ENCODE assay signal across 9 cellular contexts in genomic region chr11:115924744-115925567, GRCh38.
A peak's percentile ranks its signal among the peaks of the same experiment; 100 is the strongest.
DNase-seq lines count a peak whose midpoint lies in the region; ATAC-seq lines count a peak whose summit lies in the region.
"Had no signal": no experiment of that assay in that cellular context is flagged by ENCODE, and none has a peak within 500 bp of the region (broad histone marks: within the 10 kb centered on the region; RNA-seq: fewer than 3 reads in every experiment).

No MANE protein-coding gene starts in this region.

- in situ Hi-C loops in ACHN (cut with HindIII; ENCODE audit: low pct_ligation_motif_present, low pct_unique_long_range_greater_than_20kb, low sequenced_read_pairs), result no loop called here

- DNase-seq in ACHN (peak; percentile 29), T1000 (lab: John Stamatoyannopoulos, UW) (peak; percentile 46), SW480 (ENCODE audit: low spot score) (no peak), SHP77 treated with DMSO at 0.1 percent for 48 hours (lab: John Stamatoyannopoulos, UW) (no peak), NCI-H2107 treated with DMSO at 0.1 percent for 48 hours (lab: John Stamatoyannopoulos, UW; ENCODE audit: unreplicated experiment) (no peak), NOMO-1 treated with dmso at 0.1 percent for 144 hours (lab: John Stamatoyannopoulos, UW; ENCODE audit: unreplicated experiment) (no peak)
- DNase-seq: DMS79 had no signal

- ATAC-seq in GM18873 (IDR thresholded peaks at IDR 0.05; ENCODE audit: low FRiP score, unreplicated experiment) (peak; percentile 87), HG02938 (IDR thresholded peaks at IDR 0.05; ENCODE audit: unreplicated experiment) (peak; percentile 84)

Comparison
In these comparisons a context has a peak if more than half of its experiments do, and no peak if none do; other contexts are left out.
1. DNase-seq: peak in ACHN (single experiment) and T1000 (single experiment); none in SW480 (single experiment), SHP77 treated with DMSO at 0.1 percent for 48 hours (single experiment), NCI-H2107 treated with DMSO at 0.1 percent for 48 hours (single experiment) and NOMO-1 treated with dmso at 0.1 percent for 144 hours (single experiment).